Comparison of ENCODE assay signal across 9 cellular contexts in the genomic region with DNA sequence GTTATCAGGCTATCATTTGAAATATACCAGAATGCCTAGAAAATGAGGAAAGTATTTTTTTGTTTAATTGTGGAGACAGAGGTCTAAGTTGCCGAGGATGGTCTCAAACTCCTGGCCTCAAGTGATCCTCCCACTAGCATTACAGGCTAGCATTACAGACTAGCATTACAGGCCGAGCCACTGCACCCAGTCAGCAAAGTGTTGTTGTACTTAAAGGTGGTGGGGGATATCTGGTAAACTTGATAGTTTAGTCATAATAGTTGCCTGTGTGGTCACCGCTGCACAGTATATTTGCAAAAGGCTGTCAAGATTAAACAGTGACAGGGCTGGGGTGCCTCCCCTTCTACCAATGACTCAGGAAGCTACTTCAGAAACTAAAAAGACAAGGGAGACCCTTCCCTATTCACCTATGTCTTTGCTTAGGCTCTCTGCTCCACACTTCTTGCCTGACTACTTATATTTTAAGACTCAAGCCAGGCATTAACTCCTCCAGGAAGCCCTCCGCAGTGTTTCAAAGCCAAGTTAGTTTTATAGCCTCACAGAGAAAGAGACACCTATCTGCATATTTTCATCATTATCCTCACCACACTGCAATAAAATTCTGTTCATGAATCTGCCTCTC. TPM values are rescaled to one million over a fixed set of nuclear protein-coding genes. Genes with fewer than 3 reads are reported as not detected.
A peak's percentile ranks its signal among the peaks of the same experiment; 100 is the strongest.
DNase-seq lines count a peak whose midpoint lies in the region; ATAC-seq, FAIRE-seq and TF ChIP-seq lines count a peak whose summit lies in the region.
"Had no signal": no experiment of that assay in that cellular context is flagged by ENCODE, and none has a peak within 500 bp of the region (broad histone marks: within the 10 kb centered on the region; RNA-seq: fewer than 3 reads in every experiment).

No MANE protein-coding gene starts in this region.

- H3K9me3 ChIP-seq in Peyer's patch, result no peaks in the 10 kb centered on the region

- TF ChIP-seq POLR2A in GM12892 (IDR thresholded peaks at IDR 0.05; ENCODE audit: low read depth, low read length), result no peak; the same call in 1 of the 2 replicates
- TF ChIP-seq POLR2A in Peyer's patch (IDR thresholded peaks at IDR 0.05), result no peak

- no peaks in the 10 kb centered on the region for H3K36me3 ChIP-seq in Peyer's patch

- H3K27ac ChIP-seq in epithelial cell of prostate (peak overlapping the region; percentile 33), Peyer's patch (no peak overlapping the region)

- no peaks in the 10 kb centered on the region for H3K27me3 ChIP-seq in Peyer's patch

- TF ChIP-seq CTCF in Peyer's patch (IDR thresholded peaks at IDR 0.05), result no peak

- intact Hi-C loops in left cardiac atrium (cut with DNase I), result loop anchor here in 1 of 2 donors (10.0 kb wide), 1 partner anchor 90 kb away; no protein-coding TSS in a partner anchor

- H3K4me3 ChIP-seq in Peyer's patch, result no peak overlapping the region

- peak; percentile 90 for FAIRE-seq in GM12892 (lab: Jason Lieb, UNC)
- FAIRE-seq: endothelial cell of umbilical vein had no signal

- ATAC-seq in GM21515 (IDR thresholded peaks at IDR 0.05; ENCODE audit: unreplicated experiment), result peak; percentile 44
- peak; percentile 45 for ATAC-seq in HG03558 (IDR thresholded peaks at IDR 0.05; ENCODE audit: extremely low read depth, unreplicated experiment)
- ATAC-seq in left cardiac atrium, result no peak

- no peak for DNase-seq in GM12892 (ENCODE audit: insufficient read length)
- no peak for DNase-seq in epithelial cell of prostate (ENCODE audit: low read depth, low spot score)
- no peak for DNase-seq in HuH-7.5 (ENCODE audit: low spot score)
- DNase-seq in Peyer's patch, result no peak
- DNase-seq in DMS79 treated with DMSO at 0.1 percent for 48 hours (lab: John Stamatoyannopoulos, UW), result no peak
- DNase-seq in left cardiac atrium, result no peak

- no peaks in the 10 kb centered on the region for H3K4me1 ChIP-seq in Peyer's patch

RNA-seq across cellular contexts. Expression of a gene that starts 3.1 kb away (rescaled TPM):
- 47.7 TPM for polyA plus RNA-seq in GM12892 (2012; ENCODE audit: missing spikeins)
- total RNA-seq in Peyer's patch (10 to 100 TPM; 24.6 to 38.2 (median 28.3) TPM), left cardiac atrium (10 to 100 TPM; 34.0 to 38.1 TPM)

Comparison
In these comparisons a context has a peak if more than half of its experiments do, and no peak if none do; other contexts are left out.
1. ATAC-seq: peak in GM21515 (single experiment) and HG03558 (single experiment); none in left cardiac atrium (0 of 2).